Comparison of ENCODE assay signal across 21 cellular contexts in genomic region chr7:98464558-98464940, GRCh38.
"Had no signal": no experiment of that assay in that cellular context is flagged by ENCODE, and none has a peak within 500 bp of the region (broad histone marks: within the 10 kb centered on the region; RNA-seq: fewer than 3 reads in every experiment).

No MANE protein-coding gene starts in this region.

- H3K9me3 Mint-ChIP-seq: activated CD4-positive, alpha-beta T cell treated with anti-CD3 and anti-CD28 coated beads, Interleukin-2, amount 10 ng/mL, durations not matched to agents 7 days and 5 days; activated naive CD4-positive, alpha-beta T cell treated with anti-CD3 and anti-CD28 coated beads, Interleukin-2, amount 50 U/mL, for 24 hours; activated T-helper 1 cell treated with anti-CD3 and anti-CD28 coated beads, Interleukin-12 subunit alpha, Interleukin-12 subunit beta, Interleukin-2, Interleukin-4 antibody, amounts not matched to agents 30 ng/mL and 10 ng/mL and 1 ng/mL, durations not matched to agents 14 hours and 24 hours and 36 hours; neural crest cell; T-helper 1 cell treated with Interleukin-12 subunit alpha and Interleukin-12 subunit beta and Interleukin-4 antibody, amounts not matched to agents 30 μg/mL and 1 μg/mL, for 36 hours had no signal

- H3K4me3 Mint-ChIP-seq: activated CD4-positive, alpha-beta T cell treated with anti-CD3 and anti-CD28 coated beads, Interleukin-2, amount 10 ng/mL, durations not matched to agents 7 days and 5 days; activated CD8-positive, alpha-beta T cell treated with anti-CD3 and anti-CD28 coated beads, Interleukin-2, amount 10 ng/mL, durations not matched to agents 7 days and 5 days; activated naive CD4-positive, alpha-beta T cell treated with anti-CD3 and anti-CD28 coated beads, Interleukin-2, amount 50 U/mL, for 24 hours; activated T-helper 1 cell treated with anti-CD3 and anti-CD28 coated beads, Interleukin-12 subunit alpha, Interleukin-12 subunit beta, Interleukin-2, Interleukin-4 antibody, amounts not matched to agents 30 ng/mL and 10 ng/mL and 1 ng/mL, durations not matched to agents 14 hours and 24 hours and 36 hours; memory B cell; naive thymus-derived CD4-positive, alpha-beta T cell; neural crest cell; T-helper 1 cell treated with Interleukin-12 subunit alpha and Interleukin-12 subunit beta and Interleukin-4 antibody, amounts not matched to agents 30 μg/mL and 1 μg/mL, for 36 hours had no signal

- H3K4me1 Mint-ChIP-seq: activated CD4-positive, alpha-beta T cell treated with anti-CD3 and anti-CD28 coated beads, Interleukin-2, amount 10 ng/mL, durations not matched to agents 7 days and 5 days; activated naive CD4-positive, alpha-beta T cell treated with anti-CD3 and anti-CD28 coated beads, Interleukin-2, amount 50 U/mL, for 24 hours; memory B cell; neural crest cell had no signal

- H3K27ac ChIP-seq: spleen, thyroid gland, upper lobe of right lung had no signal

- H3K9me3 ChIP-seq: thyroid gland, upper lobe of right lung had no signal

- H3K4me3 ChIP-seq: spleen, thyroid gland, upper lobe of right lung had no signal

- H3K4me1 ChIP-seq: spleen, thyroid gland, upper lobe of right lung had no signal

- DNase-seq: activated CD4-positive, alpha-beta T cell treated with anti-CD3 and anti-CD28 coated beads, Interleukin-2, amount 10 ng/mL, durations not matched to agents 7 days and 5 days; activated CD8-positive, alpha-beta T cell treated with anti-CD3 and anti-CD28 coated beads, Interleukin-2, amount 10 ng/mL, durations not matched to agents 7 days and 5 days; activated gamma-delta T cell; aorta; central memory CD4-positive, alpha-beta T cell; effector memory CD4-positive, alpha-beta T cell; foreskin melanocyte; glutamatergic neuron; naive thymus-derived CD4-positive, alpha-beta T cell; occipital lobe; retina; spleen; stimulated activated CD4-positive, alpha-beta T cell treated with anti-CD3 and anti-CD28 coated beads, Interleukin-4, amount 100 ng/mL, for 1 hour; stimulated activated naive CD4-positive, alpha-beta T cell; thyroid gland; upper lobe of right lung had no signal

- H3K27ac Mint-ChIP-seq: activated CD4-positive, alpha-beta T cell treated with anti-CD3 and anti-CD28 coated beads, Interleukin-2, amount 10 ng/mL, durations not matched to agents 7 days and 5 days; activated CD8-positive, alpha-beta T cell treated with anti-CD3 and anti-CD28 coated beads, Interleukin-2, amount 10 ng/mL, durations not matched to agents 7 days and 5 days; activated naive CD4-positive, alpha-beta T cell treated with anti-CD3 and anti-CD28 coated beads, Interleukin-2, amount 50 U/mL, for 24 hours; activated T-helper 1 cell treated with anti-CD3 and anti-CD28 coated beads, Interleukin-12 subunit alpha, Interleukin-12 subunit beta, Interleukin-2, Interleukin-4 antibody, amounts not matched to agents 30 ng/mL and 10 ng/mL and 1 ng/mL, durations not matched to agents 14 hours and 24 hours and 36 hours; memory B cell; naive thymus-derived CD4-positive, alpha-beta T cell; T-helper 1 cell treated with Interleukin-12 subunit alpha and Interleukin-12 subunit beta and Interleukin-4 antibody, amounts not matched to agents 30 μg/mL and 1 μg/mL, for 36 hours had no signal

- H3K27me3 Mint-ChIP-seq: activated CD4-positive, alpha-beta T cell treated with anti-CD3 and anti-CD28 coated beads, Interleukin-2, amount 10 ng/mL, durations not matched to agents 7 days and 5 days had no signal

- H3K36me3 Mint-ChIP-seq: activated naive CD4-positive, alpha-beta T cell treated with anti-CD3 and anti-CD28 coated beads, Interleukin-2, amount 50 U/mL, for 24 hours had no signal

- H3K27me3 ChIP-seq: thyroid gland, upper lobe of right lung had no signal

- H3K36me3 ChIP-seq: spleen, thyroid gland, upper lobe of right lung had no signal
